23 cellular contexts compared by ENCODE assay signal in the genomic region with DNA sequence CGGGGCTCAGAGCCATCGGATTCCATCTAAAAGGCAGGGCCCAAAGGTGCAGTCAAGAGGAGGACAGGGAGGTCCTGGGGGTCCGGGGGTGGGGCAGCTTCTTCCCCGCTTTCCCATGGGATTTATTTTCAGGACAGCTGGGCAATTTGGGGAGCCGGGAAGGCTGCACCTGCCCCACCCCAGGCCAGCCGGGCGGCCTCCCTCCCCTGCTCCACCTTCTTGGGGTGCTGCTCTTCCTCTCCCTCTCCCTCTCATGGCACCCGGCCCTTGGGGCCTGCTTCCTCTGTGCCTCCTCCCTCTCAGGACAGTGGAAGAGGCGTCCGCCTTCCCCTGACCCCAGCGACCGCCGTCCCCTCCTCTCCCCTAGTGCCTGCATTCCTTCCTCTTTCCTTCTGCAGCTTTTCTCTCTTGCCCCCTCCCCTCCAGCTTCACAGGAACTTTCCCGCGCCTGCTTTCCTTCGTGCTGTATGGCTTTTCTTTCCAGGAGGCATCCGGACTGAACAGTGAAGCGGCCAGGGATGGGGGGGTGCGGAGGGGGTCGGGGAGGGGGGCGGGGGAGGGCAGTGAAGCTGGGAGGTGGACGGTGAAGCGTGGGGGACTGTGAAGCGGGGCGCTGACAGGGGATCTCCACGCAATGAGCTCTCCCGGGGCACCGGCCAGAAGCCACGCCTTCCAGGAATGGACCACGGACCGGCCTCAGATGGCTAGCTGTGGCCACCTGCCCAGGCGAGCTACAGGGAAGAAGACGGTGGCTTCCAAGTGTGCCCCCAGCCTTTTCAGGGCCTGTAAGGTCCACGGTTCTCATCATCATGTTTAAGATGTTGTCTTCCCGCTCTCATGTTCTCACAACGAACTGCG. TPM values are rescaled to one million over a fixed set of nuclear protein-coding genes. Genes with fewer than 3 reads are reported as not detected.
DNase-seq lines count a peak whose midpoint lies in the region; ATAC-seq and TF ChIP-seq lines count a peak whose summit lies in the region.
"Had no signal": no experiment of that assay in that cellular context is flagged by ENCODE, and none has a peak within 500 bp of the region (broad histone marks: within the 10 kb centered on the region; RNA-seq: fewer than 3 reads in every experiment).

No MANE protein-coding gene starts in this region.

- H3K27me3 ChIP-seq in GM23338 (ENCODE audit: insufficient read depth), result no peaks in the 10 kb centered on the region; the same call in 1 of the 2 replicates
- no peaks in the 10 kb centered on the region for H3K27me3 ChIP-seq in hepatocyte
- no peaks in the 10 kb centered on the region for H3K27me3 ChIP-seq in breast epithelium
- H3K27me3 ChIP-seq: upper lobe of left lung had no signal

- ATAC-seq in GM23338 (peak; percentile 88), naive B cell (ENCODE audit: low read depth in 2 of 2) (peak in 1 of 2 donors; percentile 21), GM21360 (IDR thresholded peaks at IDR 0.05; ENCODE audit: unreplicated experiment) (no peak)
- no peak for ATAC-seq in stimulated activated naive CD8-positive, alpha-beta T cell treated with anti-CD3 and anti-CD28 coated beads, Interleukin-15, Interleukin-2, amounts not matched to agents 100 U/mL and 50 U/mL, for 24 hours
- ATAC-seq: activated naive CD8-positive, alpha-beta T cell treated with anti-CD3 and anti-CD28 coated beads, Interleukin-2, amount 50 U/mL, for 24 hours; natural killer cell had no signal

- H3K4me1 ChIP-seq in GM23338 (ENCODE audit: insufficient read depth), result peaks cover 4% of the 10 kb centered on the region; the same call in 1 of the 2 replicates
- H3K4me1 ChIP-seq in hepatocyte (ENCODE audit: insufficient read depth), result no peaks in the 10 kb centered on the region
- H3K4me1 ChIP-seq in breast epithelium, result no peaks in the 10 kb centered on the region
- H3K4me1 ChIP-seq: prostate gland had no signal

- no peaks in the 10 kb centered on the region for H3F3A ChIP-seq in GM23338 (replicated peaks; ENCODE audit: low read depth)

- H3K4me2 ChIP-seq in GM23338 (peak overlapping the region; percentile 74), hepatocyte (peak overlapping the region; percentile 37)

- H3K9me3 Mint-ChIP-seq in GM23338 (peaks cover 5% of the 10 kb centered on the region; the same call in 2 of the 3 replicates), naive B cell (no peaks in the 10 kb centered on the region)
- H3K9me3 Mint-ChIP-seq: activated naive CD8-positive, alpha-beta T cell treated with anti-CD3 and anti-CD28 coated beads, Interleukin-2, amount 50 U/mL, for 24 hours; activated T-helper 1 cell treated with anti-CD3 and anti-CD28 coated beads, Interleukin-12 subunit alpha, Interleukin-12 subunit beta, Interleukin-2, Interleukin-4 antibody, amounts not matched to agents 30 ng/mL and 10 ng/mL and 1 ng/mL, durations not matched to agents 14 hours and 24 hours and 36 hours; natural killer cell had no signal

- intact Hi-C loops in breast epithelium (cut with DNase I; ENCODE audit: low total_unique reads), result no loop called here

- H3K4me3 Mint-ChIP-seq in GM23338, result peak overlapping the region; percentile 55
- H3K4me3 Mint-ChIP-seq in naive B cell, result peak overlapping the region in 1 of 8 donors; percentile 21
- H3K4me3 Mint-ChIP-seq: activated naive CD8-positive, alpha-beta T cell treated with anti-CD3 and anti-CD28 coated beads, Interleukin-2, amount 50 U/mL, for 24 hours; activated T-helper 1 cell treated with anti-CD3 and anti-CD28 coated beads, Interleukin-12 subunit alpha, Interleukin-12 subunit beta, Interleukin-2, Interleukin-4 antibody, amounts not matched to agents 30 ng/mL and 10 ng/mL and 1 ng/mL, durations not matched to agents 14 hours and 24 hours and 36 hours; natural killer cell had no signal

- no peak for TF ChIP-seq CTCF in GM23338 (conservative IDR thresholded peaks at IDR 0.05; ENCODE audit: low read depth in 2 of 2)
- no peak for TF ChIP-seq CTCF in hepatocyte (IDR thresholded peaks at IDR 0.05; ENCODE audit: poor library complexity)
- TF ChIP-seq CTCF in breast epithelium (IDR thresholded peaks at IDR 0.05), result no peak

- H3K36me3 ChIP-seq in GM23338 (ENCODE audit: insufficient read depth) (no peaks in the 10 kb centered on the region), hepatocyte (replicated peaks; ENCODE audit: insufficient read depth, low read depth) (no peaks in the 10 kb centered on the region), breast epithelium (no peaks in the 10 kb centered on the region)
- H3K36me3 ChIP-seq: prostate gland, upper lobe of left lung had no signal

- no peak overlapping the region for H3K27ac ChIP-seq in GM23338 (ENCODE audit: low read depth)
- no peak overlapping the region for H3K27ac ChIP-seq in hepatocyte
- no peak overlapping the region for H3K27ac ChIP-seq in breast epithelium
- H3K27ac ChIP-seq: prostate gland, upper lobe of left lung had no signal

- H3K9me3 ChIP-seq in hepatocyte (ENCODE audit: low read depth) (no peaks in the 10 kb centered on the region), breast epithelium (no peaks in the 10 kb centered on the region)
- H3K9me3 ChIP-seq: prostate gland, upper lobe of left lung had no signal

- H3K27me3 Mint-ChIP-seq in GM23338 (ENCODE audit: insufficient read depth, low read depth, poor library complexity) (peaks cover 4% of the 10 kb centered on the region), naive B cell (no peaks in the 10 kb centered on the region)
- H3K27me3 Mint-ChIP-seq: activated naive CD8-positive, alpha-beta T cell treated with anti-CD3 and anti-CD28 coated beads, Interleukin-2, amount 50 U/mL, for 24 hours had no signal

- H4K20me1 ChIP-seq in GM23338 (replicated peaks; ENCODE audit: insufficient read depth) (no peaks in the 10 kb centered on the region), hepatocyte (ENCODE audit: insufficient read depth, poor library complexity, severe bottlenecking) (no peaks in the 10 kb centered on the region)

- no peaks in the 10 kb centered on the region for H3K9me2 ChIP-seq in GM23338 (ENCODE audit: insufficient read depth)
- H3K9me2 ChIP-seq in hepatocyte (replicated peaks; ENCODE audit: insufficient read depth), result no peaks in the 10 kb centered on the region

- WGBS in hepatocyte (ENCODE audit: low lambda C conversion rate, missing lambda C conversion rate), result 42% methylated on average over 16 of the region's 37 CpGs

- H2AFZ ChIP-seq in GM23338 (peak overlapping the region; percentile 87), hepatocyte (no peak overlapping the region)

- peak overlapping the region; percentile 45; the same call in 1 of the 2 replicates for H3K4me3 ChIP-seq in GM23338
- H3K4me3 ChIP-seq in hepatocyte, result no peak overlapping the region
- H3K4me3 ChIP-seq in breast epithelium, result no peak overlapping the region
- H3K4me3 ChIP-seq: prostate gland, upper lobe of left lung had no signal

- no peaks in the 10 kb centered on the region for H3K36me3 Mint-ChIP-seq in GM23338 (ENCODE audit: low read depth)
- no peaks in the 10 kb centered on the region for H3K36me3 Mint-ChIP-seq in naive B cell
- H3K36me3 Mint-ChIP-seq: natural killer cell had no signal

- H3K4me1 Mint-ChIP-seq in GM23338, result peaks cover 3% of the 10 kb centered on the region
- H3K4me1 Mint-ChIP-seq in naive B cell, result peaks cover 0 to 16% (median 15%) of the 10 kb centered on the region in 3 donors

- DNase-seq in AG20443 (ENCODE audit: low spot score) (peak; percentile 11), GM23338 (ENCODE audit: low spot score) (peak; percentile 72), hepatocyte (ENCODE audit: low spot score) (peak; percentile 5), naive B cell (no peak), breast epithelium (ENCODE audit: low spot score in 2 of 2) (no peak), NCI-H2196 treated with DMSO at 0.1 percent for 48 hours (lab: John Stamatoyannopoulos, UW; ENCODE audit: unreplicated experiment) (no peak)
- no peak for DNase-seq in stimulated activated naive CD8-positive, alpha-beta T cell treated with anti-CD3 and anti-CD28 coated beads, Interleukin-15, Interleukin-2, amounts not matched to agents 100 U/mL and 50 U/mL, for 24 hours
- DNase-seq: ACHN; activated CD4-positive, CD25-positive, alpha-beta regulatory T cell; activated naive CD8-positive, alpha-beta T cell treated with anti-CD3 and anti-CD28 coated beads, Interleukin-2, amount 50 U/mL, for 24 hours; foreskin melanocyte; natural killer cell; NCI-H2107; NCI-H526 treated with DMSO at 0.1 percent for 48 hours; OCI-M1; stimulated activated naive CD4-positive, alpha-beta T cell had no signal

- TF ChIP-seq POLR2A in breast epithelium (IDR thresholded peaks at IDR 0.05), result no peak

- H3K27ac Mint-ChIP-seq in GM23338 (no peak overlapping the region), naive B cell (peak overlapping the region in 4 of 6 donors; percentile 49 to 74 (median 64))
- H3K27ac Mint-ChIP-seq: activated naive CD8-positive, alpha-beta T cell treated with anti-CD3 and anti-CD28 coated beads, Interleukin-2, amount 50 U/mL, for 24 hours; activated T-helper 1 cell treated with anti-CD3 and anti-CD28 coated beads, Interleukin-12 subunit alpha, Interleukin-12 subunit beta, Interleukin-2, Interleukin-4 antibody, amounts not matched to agents 30 ng/mL and 10 ng/mL and 1 ng/mL, durations not matched to agents 14 hours and 24 hours and 36 hours; natural killer cell had no signal

- H3K79me2 ChIP-seq in GM23338 (replicated peaks; ENCODE audit: insufficient read depth) (no peaks in the 10 kb centered on the region), hepatocyte (no peaks in the 10 kb centered on the region)

TF ChIP-seq in GM23338, 12 proteins besides CTCF, POLR2A, EP300 and RAD21 (continues in another document):
- TF ChIP-seq STAT1 (IDR thresholded peaks at IDR 0.05; ENCODE audit: unreplicated experiment), result no peak
- TF ChIP-seq ZNF114 (CRISPR knock-in tag; IDR thresholded peaks at IDR 0.05), result no peak
- TF ChIP-seq CREB1 (CRISPR knock-in tag; IDR thresholded peaks at IDR 0.05; ENCODE audit: low read depth), result no peak

RNA-seq across cellular contexts. Expression of a gene that starts 27.0 kb away (rescaled TPM):
- total RNA-seq in GM23338 (2014; rRNA removed; shearing (Covaris generic)), result not detected in 2 replicates
- polyA plus RNA-seq in GM23338 (2016; fragmentation: Nextera tagmentation; extraction: Ambion mirVana) (not detected in 2 replicates), hepatocyte (not detected in 2 replicates), naive B cell (ENCODE audit: low read depth in 6 of 6) (1 to 10 TPM in 1 of 6 donors, under 1 TPM in 1, not detected in 4; 0.77 to 1.2 TPM)
- total RNA-seq in hepatocyte (not detected in 2 replicates), breast epithelium (under 1 TPM in 1 of 3 donors, not detected in 2; 0.32 TPM)
- total RNA-seq: dermis microvascular lymphatic vessel endothelial cell, epithelial cell of proximal tubule, lower leg skin had no signal

RNA-seq across cellular contexts. Expression of a gene that starts 28.4 kb away (rescaled TPM):
- 11.5 and 12.7 TPM in 2 replicates for total RNA-seq in GM23338 (2014; rRNA removed; shearing (Covaris generic))
- polyA plus RNA-seq in GM23338 (2016; fragmentation: Nextera tagmentation; extraction: Ambion mirVana) (2.6 and 2.8 TPM in 2 replicates), hepatocyte (4.2 and 9.5 TPM in 2 replicates), naive B cell (ENCODE audit: low read depth in 6 of 6) (10 to 100 TPM in 5 of 6 donors, 1 to 10 TPM in 1; 9.9 to 38.5 (median 21.7) TPM)
- total RNA-seq in hepatocyte (3.2 and 9.6 TPM in 2 replicates), breast epithelium (10 to 100 TPM; 57.1 to 71.9 (median 71.1) TPM)

RNA-seq across cellular contexts. Expression of a gene that starts 47.0 kb away (rescaled TPM):
- total RNA-seq in GM23338 (2014; rRNA removed; shearing (Covaris generic)), result 2.6 and 3.3 TPM in 2 replicates
- polyA plus RNA-seq in GM23338 (2016; fragmentation: Nextera tagmentation; extraction: Ambion mirVana), result 1.8 and 2.1 TPM in 2 replicates
- total RNA-seq in hepatocyte, result 4.6 and 4.8 TPM in 2 replicates
- 1.2 and 1.3 TPM in 2 replicates for polyA plus RNA-seq in hepatocyte
- 100 to 1,000 TPM in 4 of 6 donors, 10 to 100 TPM in 2; 87.2 to 136 (median 120) TPM for polyA plus RNA-seq in naive B cell (ENCODE audit: low read depth in 6 of 6)
- total RNA-seq in breast epithelium, result 10 to 100 TPM in 2 of 3 donors, 1 to 10 TPM in 1; 7.2 to 14.1 (median 13.3) TPM

Comparison
In these comparisons a context has a peak if more than half of its experiments do, and no peak if none do; other contexts are left out.
1. DNase-seq: peak in AG20443 (single experiment), GM23338 (single experiment) and hepatocyte (single experiment); none in naive B cell (single experiment), stimulated activated naive CD8-positive, alpha-beta T cell treated with anti-CD3 and anti-CD28 coated beads, Interleukin-15, Interleukin-2, amounts not matched to agents 100 U/mL and 50 U/mL, for 24 hours (single experiment), breast epithelium (0 of 2) and NCI-H2196 treated with DMSO at 0.1 percent for 48 hours (single experiment).